Comparison of ENCODE assay signal across 8 cellular contexts in genomic region chr9:128159073-128159783, GRCh38. TPM values are rescaled to one million over a fixed set of nuclear protein-coding genes. Genes with fewer than 3 reads are reported as not detected.
A peak's percentile ranks its signal among the peaks of the same experiment; 100 is the strongest.
DNase-seq lines count a peak whose midpoint lies in the region; TF ChIP-seq lines count a peak whose summit lies in the region.

No MANE protein-coding gene starts in this region.

- peak overlapping the region; percentile 83 for H3K4me3 Mint-ChIP-seq in endothelial cell (ENCODE audit: unreplicated experiment)

- H3K4me1 Mint-ChIP-seq in endothelial cell (ENCODE audit: unreplicated experiment), result peaks cover 4% of the 10 kb centered on the region

- H3K9ac ChIP-seq in ES-I3 (ENCODE audit: low read depth, low read length), result peak overlapping the region; percentile 69
- H3K9ac ChIP-seq in neural cell (ENCODE audit: low read length), result peak overlapping the region; percentile 39

- H3K9me3 ChIP-seq in ES-I3 (ENCODE audit: control insufficient read depth, insufficient read depth, low read length) (no peaks in the 10 kb centered on the region), neural cell (ENCODE audit: low read length) (no peaks in the 10 kb centered on the region), vagina (no peaks in the 10 kb centered on the region)

- no peak overlapping the region for H2AFZ ChIP-seq in neural cell (ENCODE audit: low read depth, low read length)

- H3K79me2 ChIP-seq in neural cell (replicated peaks; ENCODE audit: insufficient read depth, low read length), result no peaks in the 10 kb centered on the region

- TF ChIP-seq CTCF in endothelial cell (IDR thresholded peaks at IDR 0.05; ENCODE audit: unreplicated experiment) (no peak), neural cell (IDR thresholded peaks at IDR 0.05; ENCODE audit: poor library complexity, severe bottlenecking) (no peak), vagina (IDR thresholded peaks at IDR 0.05) (no peak)

- H3K36me3 ChIP-seq in ES-I3 (ENCODE audit: insufficient read depth, low read length), result no peaks in the 10 kb centered on the region
- peaks cover 3% of the 10 kb centered on the region for H3K36me3 ChIP-seq in neural cell (ENCODE audit: insufficient read depth, low read length)
- H3K36me3 ChIP-seq in vagina, result peaks cover 0 to 17% of the 10 kb centered on the region in 2 donors

- H3K27ac Mint-ChIP-seq in endothelial cell (ENCODE audit: unreplicated experiment), result peak overlapping the region; percentile 52

- H3K4me3 ChIP-seq in neural cell (ENCODE audit: low read length) (peak overlapping the region; percentile 75), vagina (peak overlapping the region; percentile 59 to 62)

- H3K27me3 Mint-ChIP-seq in endothelial cell (ENCODE audit: unreplicated experiment), result peaks cover 6% of the 10 kb centered on the region

- intact Hi-C loops in vagina (cut with DNase I), result no loop called here

- DNase-seq in LoVo (ENCODE audit: low spot score), result peak; percentile 50
- peak; percentile 9 to 18 for DNase-seq in activated CD4-positive, alpha-beta T cell treated with anti-CD3 and anti-CD28 coated beads, Interleukin-2, amount 50 U/mL, for 24 hours (ENCODE audit: low read depth in 1 of 2, low spot score in 1 of 2)
- DNase-seq in endothelial cell (ENCODE audit: low spot score), result no peak
- no peak for DNase-seq in vagina (ENCODE audit: extremely low spot score in 2 of 2)
- no peak for DNase-seq in NCI-H2171 treated with DMSO at 0.1 percent for 48 hours (lab: John Stamatoyannopoulos, UW)
- DNase-seq in NCI-H2196 treated with DMSO at 0.1 percent for 48 hours (lab: John Stamatoyannopoulos, UW; ENCODE audit: unreplicated experiment), result no peak

- TF ChIP-seq EP300 in neural cell (conservative IDR thresholded peaks at IDR 0.05; ENCODE audit: poor library complexity, severe bottlenecking), result no peak

- no peak for TF ChIP-seq RAD21 in neural cell (conservative IDR thresholded peaks at IDR 0.05)

- TF ChIP-seq POLR2A in vagina (IDR thresholded peaks at IDR 0.05), result no peak

- H3K27me3 ChIP-seq in neural cell (ENCODE audit: insufficient read depth, low read depth, low read length), result no peaks in the 10 kb centered on the region
- no peaks in the 10 kb centered on the region for H3K27me3 ChIP-seq in vagina

- peaks cover 3% of the 10 kb centered on the region; the same call in 1 of the 2 replicates for H3K4me1 ChIP-seq in ES-I3 (ENCODE audit: insufficient read depth, low read length)
- H3K4me1 ChIP-seq in vagina, result peaks cover 27% of the 10 kb centered on the region

- H3K27ac ChIP-seq in neural cell (ENCODE audit: low read length), result peak overlapping the region; percentile 39
- peak overlapping the region; percentile 68 for H3K27ac ChIP-seq in vagina

- no peaks in the 10 kb centered on the region for H3K9me2 ChIP-seq in neural cell (ENCODE audit: insufficient read depth, low read length)

- H3K9me3 Mint-ChIP-seq in endothelial cell (ENCODE audit: unreplicated experiment), result no peaks in the 10 kb centered on the region

- no peaks in the 10 kb centered on the region for H3F3A ChIP-seq in neural cell (ENCODE audit: insufficient read depth, low read length, poor library complexity, severe bottlenecking)

- peaks cover 13% of the 10 kb centered on the region for H3K36me3 Mint-ChIP-seq in endothelial cell (ENCODE audit: low read depth, unreplicated experiment)

- H3K4me2 ChIP-seq in neural cell (ENCODE audit: low read length), result no peak overlapping the region

- no peaks in the 10 kb centered on the region for H4K20me1 ChIP-seq in neural cell (ENCODE audit: insufficient read depth)

TF ChIP-seq in neural cell, 6 proteins besides CTCF, POLR2A, EP300 and RAD21:
- TF ChIP-seq MXI1 (conservative IDR thresholded peaks at IDR 0.05; ENCODE audit: poor library complexity, severe bottlenecking), result no peak
- no peak for TF ChIP-seq POLR2AphosphoS5 (IDR thresholded peaks at IDR 0.05)
- TF ChIP-seq SMC3 (conservative IDR thresholded peaks at IDR 0.05; ENCODE audit: poor library complexity), result no peak
- TF ChIP-seq REST (IDR thresholded peaks at IDR 0.05; ENCODE audit: borderline replicate concordance), result no peak
- TF ChIP-seq EZH2 (IDR thresholded peaks at IDR 0.05; ENCODE audit: borderline replicate concordance, insufficient read depth, low read length, poor library complexity, severe bottlenecking), result no peak
- TF ChIP-seq TAF1 (IDR thresholded peaks at IDR 0.05; ENCODE audit: low read depth), result no peak

RNA-seq across cellular contexts. Expression of gene BBLN, which starts 0.8 kb away (rescaled TPM):
- total RNA-seq in endothelial cell (ENCODE audit: unreplicated experiment) (62.1 TPM), vagina (134 TPM)
- 270 and 330 TPM in 2 replicates for polyA plus RNA-seq in neural cell
- 72.3 and 88.0 TPM in 2 replicates for polyA minus RNA-seq in neural cell

RNA-seq across cellular contexts. Expression of gene LCN2, which starts 10.0 kb away (rescaled TPM):
- total RNA-seq in endothelial cell (ENCODE audit: unreplicated experiment), result not detected
- polyA plus RNA-seq in neural cell, result not detected in 2 replicates
- not detected in 2 replicates for polyA minus RNA-seq in neural cell
- total RNA-seq in vagina, result 136 TPM

RNA-seq across cellular contexts. Expression of gene PTGES2, which starts 31.7 kb away (rescaled TPM):
- total RNA-seq in endothelial cell (ENCODE audit: unreplicated experiment) (39.8 TPM), vagina (101 TPM)
- 55.9 and 68.0 TPM in 2 replicates for polyA plus RNA-seq in neural cell
- 47.6 and 57.5 TPM in 2 replicates for polyA minus RNA-seq in neural cell

RNA-seq across cellular contexts. Expression of gene CIZ1, which starts 32.1 kb away (rescaled TPM):
- 156 TPM for total RNA-seq in endothelial cell (ENCODE audit: unreplicated experiment)
- 25.6 and 27.8 TPM in 2 replicates for polyA plus RNA-seq in neural cell
- polyA minus RNA-seq in neural cell, result 31.9 and 34.2 TPM in 2 replicates
- 101 TPM for total RNA-seq in vagina

RNA-seq across cellular contexts. Expression of gene DNM1, which starts 44.0 kb away (rescaled TPM):
- total RNA-seq in endothelial cell (ENCODE audit: unreplicated experiment) (8.0 TPM), vagina (33.4 TPM)
- 104 and 180 TPM in 2 replicates for polyA plus RNA-seq in neural cell
- 268 and 298 TPM in 2 replicates for polyA minus RNA-seq in neural cell

Comparison
In these comparisons a context has a peak if more than half of its experiments do, and no peak if none do; other contexts are left out.
1. DNase-seq: peak in LoVo (single experiment) and activated CD4-positive, alpha-beta T cell treated with anti-CD3 and anti-CD28 coated beads, Interleukin-2, amount 50 U/mL, for 24 hours (2 of 2); none in endothelial cell (single experiment), vagina (0 of 2), NCI-H2171 treated with DMSO at 0.1 percent for 48 hours (single experiment) and NCI-H2196 treated with DMSO at 0.1 percent for 48 hours (single experiment).
2. RNA of gene LCN2, which starts 10.0 kb away (total RNA-seq): 136 TPM in vagina (single experiment); not detected in endothelial cell (single experiment); every median in the first group is over 100 times any median in the second.